ENCODE assay signal across 21 cellular contexts in the genomic region with DNA sequence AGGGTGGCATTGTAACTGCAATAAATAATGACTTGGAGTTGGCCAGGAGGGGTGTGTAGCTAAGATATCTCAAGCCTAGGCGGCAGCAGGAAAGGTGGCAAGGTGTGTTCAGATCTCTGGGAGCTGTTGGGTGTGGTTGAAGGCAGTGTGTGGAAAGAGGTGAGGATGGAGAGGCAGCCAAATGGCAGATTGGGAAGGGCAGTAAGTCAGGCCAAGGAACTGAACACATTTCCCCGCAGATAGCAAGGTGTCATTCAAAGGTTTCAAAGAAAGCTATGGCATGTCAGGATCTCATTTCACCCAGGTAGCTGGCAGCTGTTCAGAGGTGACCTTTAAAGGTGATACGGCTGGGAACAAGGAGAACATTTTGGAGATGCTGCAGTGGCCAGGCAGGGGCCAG.
DNase-seq lines count a peak whose midpoint lies in the region; ATAC-seq and TF ChIP-seq lines count a peak whose summit lies in the region.
"Had no signal": no experiment of that assay in that cellular context is flagged by ENCODE, and none has a peak within 500 bp of the region (broad histone marks: within the 10 kb centered on the region; RNA-seq: fewer than 3 reads in every experiment).

No MANE protein-coding gene starts in this region.

- H3K27me3 ChIP-seq in colonic mucosa = no peaks in the 10 kb centered on the region
- no peaks in the 10 kb centered on the region for H3K27me3 ChIP-seq in endodermal cell (ENCODE audit: control insufficient read depth, insufficient read depth, low read length, poor library complexity, severe bottlenecking)
- no peaks in the 10 kb centered on the region for H3K27me3 ChIP-seq in lung (ENCODE audit: control insufficient read depth, insufficient read depth)
- no peaks in the 10 kb centered on the region for H3K27me3 ChIP-seq in PC-3 (ENCODE audit: low read length)
- H3K27me3 ChIP-seq: BLaER1 had no signal

- no peak for TF ChIP-seq CTCF in colonic mucosa (IDR thresholded peaks at IDR 0.05)
- TF ChIP-seq CTCF in endodermal cell (conservative IDR thresholded peaks at IDR 0.05) = no peak
- no peak for TF ChIP-seq CTCF in lung (IDR thresholded peaks at IDR 0.05; ENCODE audit: control extremely low read depth, extremely low read depth)
- TF ChIP-seq CTCF in nephron progenitor cell (IDR thresholded peaks at IDR 0.05) = no peak
- no peak for TF ChIP-seq CTCF in PC-3 (conservative IDR thresholded peaks at IDR 0.05; ENCODE audit: low read depth, low read length)

- no peak overlapping the region for H3K27ac Mint-ChIP-seq in endodermal cell
- peak overlapping the region; percentile 1 for H3K27ac Mint-ChIP-seq in nephron progenitor cell
- H3K27ac Mint-ChIP-seq: B cell; CD4-positive, CD25-positive, alpha-beta regulatory T cell; CD8-positive, alpha-beta T cell had no signal

- no TSS peak for BruUV-seq in PC-3 (replicated peaks; lab: Mats Ljungman, UMichigan)

- H3K9me3 ChIP-seq in colonic mucosa (no peaks in the 10 kb centered on the region), endodermal cell (ENCODE audit: control insufficient read depth, low read length) (no peaks in the 10 kb centered on the region), lung (ENCODE audit: control insufficient read depth in 2 of 2, insufficient read depth in 1 of 2, low read length in 1 of 2) (peaks cover 0 to 4% of the 10 kb centered on the region in 2 donors), PC-3 (ENCODE audit: low read length) (no peaks in the 10 kb centered on the region)
- H3K9me3 ChIP-seq: BLaER1, Caco-2 had no signal

- H3K27me3 Mint-ChIP-seq in endodermal cell (ENCODE audit: insufficient read depth) (peaks cover 2% of the 10 kb centered on the region), nephron progenitor cell (ENCODE audit: low read depth, poor library complexity) (peaks cover 12% of the 10 kb centered on the region)

- H3K4me1 Mint-ChIP-seq in endodermal cell (no peaks in the 10 kb centered on the region), nephron progenitor cell (no peaks in the 10 kb centered on the region)
- H3K4me1 Mint-ChIP-seq: B cell; CD4-positive, CD25-positive, alpha-beta regulatory T cell had no signal

- H3K4me3 ChIP-seq in colonic mucosa (no peak overlapping the region), endodermal cell (ENCODE audit: low read length) (no peak overlapping the region), lung (no peak overlapping the region), PC-3 (ENCODE audit: low read length) (no peak overlapping the region)
- H3K4me3 ChIP-seq: BLaER1, GM12878, GM23248 had no signal

- 80 to 93% methylated on average over 2 to 3 of the region's 3 CpGs for WGBS in endodermal cell (ENCODE audit: insufficient coverage in 1 of 2, insufficient read length in 1 of 2), 2 experiments
- WGBS in lung, 2 donors = 86 to 91% methylated on average over 3 of the region's 3 CpGs

- H4K20me1 ChIP-seq in PC-3 (ENCODE audit: low read length) = no peaks in the 10 kb centered on the region
- H4K20me1 ChIP-seq: BLaER1 had no signal

- POLR2A ChIA-PET in PC-3 (lab: Charles Lee; ENCODE audit: unreplicated experiment) = no interaction called here

- H3K9ac ChIP-seq in colonic mucosa (ENCODE audit: low read depth in 2 of 2, low read length in 2 of 2) (no peak overlapping the region), endodermal cell (ENCODE audit: extremely low read depth, low read length, poor library complexity, severe bottlenecking) (no peak overlapping the region), PC-3 (ENCODE audit: low read length) (no peak overlapping the region)
- H3K9ac ChIP-seq: BLaER1, GM23248 had no signal

- no peaks in the 10 kb centered on the region for H3K36me3 ChIP-seq in colonic mucosa
- no peaks in the 10 kb centered on the region for H3K36me3 ChIP-seq in endodermal cell (ENCODE audit: control insufficient read depth, insufficient read depth, low read length)
- no peaks in the 10 kb centered on the region for H3K36me3 ChIP-seq in lung (ENCODE audit: control insufficient read depth in 2 of 2, insufficient read depth in 2 of 2, low read length in 2 of 2)
- no peaks in the 10 kb centered on the region for H3K36me3 ChIP-seq in PC-3 (ENCODE audit: low read depth, low read length)
- H3K36me3 ChIP-seq: BLaER1 had no signal

- H3K9me3 Mint-ChIP-seq in endodermal cell (no peaks in the 10 kb centered on the region), nephron progenitor cell (peaks cover 3% of the 10 kb centered on the region)
- H3K9me3 Mint-ChIP-seq: CD8-positive, alpha-beta T cell had no signal

- ATAC-seq in lung (ENCODE audit: insufficient read depth, low FRiP score) (no peak), PC-3 (no peak), HG03095 (IDR thresholded peaks at IDR 0.05; ENCODE audit: unreplicated experiment) (no peak), GM18502 (IDR thresholded peaks at IDR 0.05; ENCODE audit: poor library complexity, unreplicated experiment) (no peak)
- ATAC-seq: CD8-positive, alpha-beta T cell; GM12878 had no signal

- H3F3A ChIP-seq in PC-3 (ENCODE audit: low read length, unreplicated experiment) = no peaks in the 10 kb centered on the region

- H3K4me2 ChIP-seq in PC-3 (ENCODE audit: low read length) = no peak overlapping the region
- H3K4me2 ChIP-seq: BLaER1 had no signal

- H3K4me1 ChIP-seq in colonic mucosa (no peaks in the 10 kb centered on the region), endodermal cell (ENCODE audit: control insufficient read depth, insufficient read depth, low read length) (no peaks in the 10 kb centered on the region), lung (ENCODE audit: control insufficient read depth in 2 of 2, insufficient read depth in 2 of 2, low read length in 2 of 2) (no peaks in the 10 kb centered on the region), PC-3 (ENCODE audit: insufficient read depth, low read length) (no peaks in the 10 kb centered on the region)
- H3K4me1 ChIP-seq: BLaER1, Caco-2 had no signal

- CTCF ChIA-PET in PC-3 (lab: Charles Lee) = no interaction called here

- intact Hi-C loops in colonic mucosa (cut with DNase I) (no loop called here), PC-3 (cut with micrococcal nuclease) (no loop called here)

- H3K36me3 Mint-ChIP-seq in endodermal cell (ENCODE audit: low read depth) = no peaks in the 10 kb centered on the region
- no peaks in the 10 kb centered on the region for H3K36me3 Mint-ChIP-seq in nephron progenitor cell (ENCODE audit: low read depth)
- H3K36me3 Mint-ChIP-seq: CD4-positive, CD25-positive, alpha-beta regulatory T cell; CD8-positive, alpha-beta T cell had no signal

- H3K9me2 ChIP-seq in PC-3 (replicated peaks; ENCODE audit: low read length) = no peaks in the 10 kb centered on the region

- H3K27ac ChIP-seq in colonic mucosa (no peak overlapping the region), endodermal cell (ENCODE audit: low read depth, low read length) (no peak overlapping the region), lung (ENCODE audit: low read depth in 1 of 2, low read length in 1 of 2) (no peak overlapping the region), PC-3 (ENCODE audit: low read length) (no peak overlapping the region)
- H3K27ac ChIP-seq: 22Rv1, BLaER1, C4-2B, GM23248 had no signal

- H3K4me3 Mint-ChIP-seq in endodermal cell (no peak overlapping the region), nephron progenitor cell (no peak overlapping the region)
- H3K4me3 Mint-ChIP-seq: B cell; CD4-positive, CD25-positive, alpha-beta regulatory T cell; CD8-positive, alpha-beta T cell had no signal

- H2AFZ ChIP-seq in PC-3 (ENCODE audit: low read length) = no peak overlapping the region
- H2AFZ ChIP-seq: GM23248 had no signal

- H3K79me2 ChIP-seq in PC-3 (ENCODE audit: low read length) = no peaks in the 10 kb centered on the region

- DNase-seq in colonic mucosa (peak; percentile 7), endodermal cell (peak; percentile 13), lung (ENCODE audit: low spot score) (peak; percentile 16), nephron progenitor cell (no peak), PC-3 (no peak), T-helper 1 cell (no peak)
- DNase-seq: Caco-2; CD4-positive, CD25-positive, alpha-beta regulatory T cell; CD8-positive, alpha-beta T cell; DMS153; DND-41; GM23248; H7; HCEC 1CT had no signal

Comparison
In these comparisons a context has a peak if more than half of its experiments do, and no peak if none do; other contexts are left out.
1. DNase-seq: peak in colonic mucosa (single experiment), endodermal cell (single experiment) and lung (single experiment); none in nephron progenitor cell (single experiment), PC-3 (single experiment) and T-helper 1 cell (0 of 5).